In the genomic region with DNA sequence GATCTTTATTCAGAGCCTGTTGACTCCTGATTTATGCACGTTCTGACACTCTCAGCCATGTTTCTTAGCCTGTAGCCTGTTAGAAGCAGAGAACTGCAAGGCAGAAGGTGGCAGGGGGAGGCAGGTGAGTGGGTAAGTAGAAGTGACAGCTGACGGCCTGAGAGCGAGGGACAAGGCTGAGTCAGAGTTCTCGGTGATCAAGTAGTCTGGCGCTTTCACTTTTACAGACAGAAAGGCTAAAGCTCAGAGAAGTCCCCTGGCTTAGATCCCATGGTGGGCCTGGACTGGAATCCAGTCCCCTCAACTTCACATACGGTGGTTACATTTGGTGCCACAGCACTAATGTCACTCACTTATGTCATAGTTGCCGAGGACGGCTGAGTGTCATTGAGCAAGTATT, we compare ENCODE assay signal across 10 cellular contexts.
A peak's percentile ranks its signal among the peaks of the same experiment; 100 is the strongest.
DNase-seq lines count a peak whose midpoint lies in the region; ATAC-seq and TF ChIP-seq lines count a peak whose summit lies in the region.
"Had no signal": no experiment of that assay in that cellular context is flagged by ENCODE, and none has a peak within 500 bp of the region (broad histone marks: within the 10 kb centered on the region; RNA-seq: fewer than 3 reads in every experiment).

No MANE protein-coding gene starts in this region.

- H3K4me3 ChIP-seq in PC-9: no peak overlapping the region
- peak overlapping the region; percentile 44 for H3K4me3 ChIP-seq in endocrine pancreas (ENCODE audit: control insufficient read depth, insufficient read depth, low read length)
- H3K4me3 ChIP-seq in mucosa of rectum (ENCODE audit: low read length in 2 of 2): peak overlapping the region; percentile 8 to 27
- H3K4me3 ChIP-seq in upper lobe of left lung: peak overlapping the region; percentile 3 to 50 (median 40)

- TF ChIP-seq POLR2A in upper lobe of left lung (IDR thresholded peaks at IDR 0.05): peak in 1 of 4 donors; percentile 67

- H3K27ac ChIP-seq in PC-9 (no peak overlapping the region), mucosa of rectum (ENCODE audit: low read depth in 2 of 2, low read length in 2 of 2) (peak overlapping the region; percentile 51 to 56), upper lobe of left lung (peak overlapping the region; percentile 72 to 92 (median 86))

- peaks cover 22% of the 10 kb centered on the region; the same call in 1 of the 2 replicates for H3F3A ChIP-seq in PC-9 (ENCODE audit: insufficient read depth, low read depth)

- H3K9ac ChIP-seq in endocrine pancreas (ENCODE audit: control insufficient read depth, insufficient read depth, low read length) (no peak overlapping the region), mucosa of rectum (ENCODE audit: low read depth in 1 of 2, low read length in 2 of 2) (no peak overlapping the region)

- no peak for TF ChIP-seq EP300 in upper lobe of left lung (IDR thresholded peaks at IDR 0.05)

- TF ChIP-seq CTCF in PC-9 (conservative IDR thresholded peaks at IDR 0.05) (no peak), upper lobe of left lung (IDR thresholded peaks at IDR 0.05) (no peak)

- peak; percentile 65 to 70 for ATAC-seq in upper lobe of left lung (ENCODE audit: low FRiP score in 2 of 2)
- ATAC-seq: natural killer cell had no signal

- no peaks in the 10 kb centered on the region for H4K20me1 ChIP-seq in PC-9 (ENCODE audit: insufficient read depth)

- peak overlapping the region; percentile 54 for H3K4me2 ChIP-seq in PC-9

- WGBS in upper lobe of left lung, 2 donors: 41 to 51% methylated on average over 7 to 8 of the region's 8 CpGs

- peaks cover 20% of the 10 kb centered on the region for H3K4me1 ChIP-seq in PC-9 (replicated peaks; ENCODE audit: insufficient read depth)
- no peaks in the 10 kb centered on the region for H3K4me1 ChIP-seq in endocrine pancreas (ENCODE audit: control insufficient read depth, insufficient read depth, low read length)
- H3K4me1 ChIP-seq in mucosa of rectum (ENCODE audit: control insufficient read depth in 2 of 2, insufficient read depth in 2 of 2, low read length in 2 of 2): peaks cover 0 to 4% of the 10 kb centered on the region in 2 donors
- H3K4me1 ChIP-seq in upper lobe of left lung: peaks cover 15 to 31% (median 26%) of the 10 kb centered on the region in 4 donors

- DNase-seq in PC-9: peak in 1 of 2 experiments; percentile 25
- DNase-seq in upper lobe of left lung: no peak
- DNase-seq in EL: no peak
- DNase-seq in C1 segment of cervical spinal cord (lab: John Stamatoyannopoulos, UW): no peak
- no peak for DNase-seq in NCI-H526 (lab: John Stamatoyannopoulos, UW)
- DNase-seq: activated CD4-positive, alpha-beta T cell treated with anti-CD3 and anti-CD28 coated beads for 48 hours; activated naive CD8-positive, alpha-beta T cell treated with anti-CD3 and anti-CD28 coated beads for 36 hours; natural killer cell had no signal

- no peaks in the 10 kb centered on the region for H3K79me2 ChIP-seq in PC-9 (ENCODE audit: low read depth)

- H3K9me2 ChIP-seq in PC-9 (ENCODE audit: insufficient read depth): no peaks in the 10 kb centered on the region

- H3K36me3 ChIP-seq in PC-9 (ENCODE audit: low read depth): no peaks in the 10 kb centered on the region
- no peaks in the 10 kb centered on the region for H3K36me3 ChIP-seq in endocrine pancreas (ENCODE audit: control insufficient read depth, insufficient read depth, low read length)
- peaks cover 0 to 1% of the 10 kb centered on the region in 2 donors for H3K36me3 ChIP-seq in mucosa of rectum (ENCODE audit: control insufficient read depth in 2 of 2, insufficient read depth in 2 of 2, low read length in 2 of 2)
- H3K36me3 ChIP-seq in upper lobe of left lung: peaks cover 0 to 7% (median 3%) of the 10 kb centered on the region in 4 donors

- no peaks in the 10 kb centered on the region for H3K9me3 ChIP-seq in PC-9 (ENCODE audit: insufficient read depth, low read depth)
- H3K9me3 ChIP-seq in endocrine pancreas (ENCODE audit: control insufficient read depth, low read length): no peaks in the 10 kb centered on the region
- no peaks in the 10 kb centered on the region for H3K9me3 ChIP-seq in mucosa of rectum (ENCODE audit: control insufficient read depth in 2 of 2, low read length in 2 of 2)
- H3K9me3 ChIP-seq in upper lobe of left lung: no peaks in the 10 kb centered on the region

- H3K27me3 ChIP-seq in PC-9 (ENCODE audit: insufficient read depth, low read depth) (no peaks in the 10 kb centered on the region), endocrine pancreas (ENCODE audit: control insufficient read depth, insufficient read depth, low read length) (no peaks in the 10 kb centered on the region), mucosa of rectum (ENCODE audit: control insufficient read depth in 2 of 2, insufficient read depth in 2 of 2, low read length in 2 of 2) (no peaks in the 10 kb centered on the region), upper lobe of left lung (no peaks in the 10 kb centered on the region)

- intact Hi-C loops in PC-9 (cut with micrococcal nuclease; ENCODE audit: unreplicated experiment): no loop called here

- BruUV-seq in PC-9 (replicated peaks; lab: Mats Ljungman, UMichigan): no TSS peak

- POLR2A ChIA-PET in PC-9 (lab: Charles Lee; ENCODE audit: unreplicated experiment): no interaction called here

- CTCF ChIA-PET in PC-9 (lab: Charles Lee): no interaction called here

- no peak overlapping the region for H2AFZ ChIP-seq in PC-9
